In the genomic region with DNA sequence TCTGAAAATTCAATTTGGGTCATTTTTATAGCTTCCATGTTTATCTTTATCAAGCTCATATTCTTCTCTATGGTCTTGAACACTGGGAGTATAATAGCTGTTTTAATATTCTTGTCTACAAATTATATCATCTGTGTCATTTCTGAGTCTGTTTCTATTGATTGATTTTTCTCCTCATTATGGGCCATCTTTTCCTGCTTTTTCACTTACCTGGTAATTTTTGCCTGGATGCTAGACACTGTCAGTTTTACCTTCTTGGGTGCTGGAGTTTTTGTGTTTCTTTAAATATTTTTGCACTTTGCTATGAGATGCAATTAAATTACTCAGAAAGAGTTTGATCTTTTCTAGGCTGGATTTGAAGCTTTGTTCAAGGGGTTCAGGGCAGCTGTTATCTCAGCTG, we compare ENCODE assay signal across 8 cellular contexts.
"Had no signal": no experiment of that assay in that cellular context is flagged by ENCODE, and none has a peak within 500 bp of the region (broad histone marks: within the 10 kb centered on the region; RNA-seq: fewer than 3 reads in every experiment).

No MANE protein-coding gene starts in this region.

- ATAC-seq: HepG2, K562 had no signal

- H3K9me3 Mint-ChIP-seq: IgD-negative memory B cell had no signal

- H3K4me3 ChIP-seq: K562 had no signal

- H3K27ac ChIP-seq: HL-60, KMS-11 had no signal

- DNase-seq: IMR-90, KBM-7, KG1 had no signal

- H3K27ac Mint-ChIP-seq: IgD-negative memory B cell had no signal
